Comparison of ENCODE assay signal across 22 cellular contexts in the genomic region with DNA sequence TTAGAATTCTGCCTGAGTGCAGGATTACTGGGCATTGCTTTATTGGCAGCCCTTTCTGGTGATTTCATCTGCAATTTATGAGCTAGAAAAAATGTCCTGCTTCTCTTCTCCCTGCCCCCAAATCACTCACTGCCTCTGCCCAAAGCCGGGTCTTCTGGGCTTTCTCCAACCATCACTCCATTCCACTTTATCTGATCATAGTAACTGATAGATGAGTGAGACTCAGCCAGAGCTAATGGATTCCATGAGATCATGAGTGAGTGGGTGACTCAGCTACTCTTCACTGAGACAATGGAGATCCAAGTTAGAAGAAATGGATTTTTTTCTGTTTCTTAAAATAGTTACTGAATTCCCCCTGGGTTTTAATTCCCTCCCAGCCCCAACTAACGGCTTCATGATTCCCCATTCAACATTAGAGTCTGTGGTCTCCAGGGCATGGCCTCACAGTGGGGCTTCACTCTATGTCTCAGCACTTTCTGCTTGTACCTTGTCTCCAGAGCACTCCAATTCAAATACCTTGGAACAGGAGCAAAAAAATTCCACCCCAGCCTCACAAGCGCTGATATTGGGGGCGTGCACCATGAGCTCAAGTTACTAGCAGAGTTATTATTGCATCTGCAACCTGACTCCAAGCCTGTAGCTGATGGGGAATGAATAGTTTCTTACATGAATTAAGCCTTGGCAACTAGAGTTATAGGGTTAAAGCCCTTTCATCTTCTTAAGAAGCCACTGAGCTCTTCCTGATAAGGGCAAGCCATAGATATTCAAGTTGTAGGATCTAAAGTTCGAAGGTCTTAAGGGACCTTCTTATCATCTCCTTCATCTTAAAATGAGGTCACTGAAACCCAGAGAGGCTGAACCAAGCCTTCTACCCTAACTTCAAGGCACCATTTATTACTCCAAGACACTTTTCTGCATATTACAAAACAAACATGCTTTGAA.
DNase-seq lines count a peak whose midpoint lies in the region; ATAC-seq, FAIRE-seq and TF ChIP-seq lines count a peak whose summit lies in the region.
"Had no signal": no experiment of that assay in that cellular context is flagged by ENCODE, and none has a peak within 500 bp of the region (broad histone marks: within the 10 kb centered on the region; RNA-seq: fewer than 3 reads in every experiment).

No MANE protein-coding gene starts in this region.

- H3F3A ChIP-seq in smooth muscle cell (ENCODE audit: low read depth) = peaks cover 12% of the 10 kb centered on the region

- H3K27me3 Mint-ChIP-seq in astrocyte (ENCODE audit: low read depth, unreplicated experiment) = peaks cover 1% of the 10 kb centered on the region

- H3K4me1 ChIP-seq in astrocyte (ENCODE audit: insufficient read depth, low read length) (peaks cover 11% of the 10 kb centered on the region), mesodermal cell (ENCODE audit: control insufficient read depth, insufficient read depth, low read length, poor library complexity, severe bottlenecking) (peaks cover 19% of the 10 kb centered on the region), smooth muscle cell (ENCODE audit: low read depth) (peaks cover 5% of the 10 kb centered on the region)
- H3K4me1 ChIP-seq: lower lobe of right lung, spleen had no signal

- H3K9me3 ChIP-seq in astrocyte (ENCODE audit: insufficient read depth, low read depth, low read length) (peaks cover 4% of the 10 kb centered on the region), mesodermal cell (ENCODE audit: control insufficient read depth, low read length) (no peaks in the 10 kb centered on the region), smooth muscle cell (replicated peaks; ENCODE audit: low read depth) (no peaks in the 10 kb centered on the region)
- H3K9me3 ChIP-seq: adrenal gland, lower lobe of right lung, spleen had no signal

- peak; percentile 24 for DNase-seq in DMS 273 treated with DMSO at 0.1 percent for 48 hours (lab: John Stamatoyannopoulos, UW)
- peak; percentile 80 for DNase-seq in astrocyte (ENCODE audit: low read depth)
- no peak for DNase-seq in smooth muscle cell (lab: John Stamatoyannopoulos, UW; ENCODE audit: unreplicated experiment)
- no peak for DNase-seq in NCI-H510A treated with DMSO at 0.1 percent for 48 hours (lab: John Stamatoyannopoulos, UW)
- no peak for DNase-seq in activated CD8-positive, alpha-beta memory T cell treated with anti-CD3 and anti-CD28 coated beads, Interleukin-2, amount 50 U/mL, for 4 hours
- DNase-seq: activated CD4-positive, alpha-beta T cell treated with anti-CD3 and anti-CD28 coated beads for 4 hours; activated effector memory CD4-positive, alpha-beta T cell treated with anti-CD3 and anti-CD28 coated beads, Interleukin-2, amount 50 U/mL, for 16 hours; adrenal gland; AML-193; central memory CD4-positive, alpha-beta T cell; glutamatergic neuron; lower lobe of right lung; natural killer cell; NCI-H1048; NCI-H1930; NCI-H510A; spleen; substantia nigra had no signal

- H3K4me3 Mint-ChIP-seq in astrocyte (ENCODE audit: unreplicated experiment) = peak overlapping the region; percentile 24
- H3K4me3 Mint-ChIP-seq: natural killer cell had no signal

- FAIRE-seq in astrocyte (lab: Jason Lieb, UNC) = no peak
- FAIRE-seq: GM18507 had no signal

- TF ChIP-seq CTCF in astrocyte (IDR thresholded peaks at IDR 0.05; ENCODE audit: insufficient read depth, low read depth, low read length) = no peak
- no peak for TF ChIP-seq CTCF in smooth muscle cell (IDR thresholded peaks at IDR 0.05; ENCODE audit: borderline replicate concordance, insufficient read depth, poor library complexity, severe bottlenecking)

- H2AFZ ChIP-seq in astrocyte (ENCODE audit: low read depth, low read length) = no peak overlapping the region
- H2AFZ ChIP-seq in smooth muscle cell (ENCODE audit: low read depth) = no peak overlapping the region

- no peaks in the 10 kb centered on the region for H3K36me3 ChIP-seq in astrocyte (ENCODE audit: insufficient read depth, low read length)
- no peaks in the 10 kb centered on the region for H3K36me3 ChIP-seq in mesodermal cell (ENCODE audit: control insufficient read depth, insufficient read depth, low read length)
- H3K36me3 ChIP-seq in smooth muscle cell (ENCODE audit: low read depth) = no peaks in the 10 kb centered on the region
- H3K36me3 ChIP-seq: adrenal gland, lower lobe of right lung, spleen had no signal

- H3K9ac ChIP-seq in astrocyte (ENCODE audit: low read length) (no peak overlapping the region), smooth muscle cell (ENCODE audit: low read depth) (no peak overlapping the region)
- H3K9ac ChIP-seq: KMS-11 had no signal

- peaks cover 25% of the 10 kb centered on the region for H3K4me1 Mint-ChIP-seq in astrocyte (ENCODE audit: low read depth, unreplicated experiment)
- H3K4me1 Mint-ChIP-seq: natural killer cell had no signal

- no peaks in the 10 kb centered on the region for H3K9me3 Mint-ChIP-seq in astrocyte (ENCODE audit: unreplicated experiment)
- H3K9me3 Mint-ChIP-seq: natural killer cell had no signal

- no peaks in the 10 kb centered on the region for H3K36me3 Mint-ChIP-seq in astrocyte (ENCODE audit: low read depth, unreplicated experiment)
- H3K36me3 Mint-ChIP-seq: natural killer cell had no signal

- 60 to 62% methylated on average over 1 to 4 of the region's 5 CpGs for WGBS in mesodermal cell (ENCODE audit: insufficient coverage in 2 of 2), 2 experiments
- 11% methylated on average over 5 of the region's 5 CpGs for WGBS in smooth muscle cell (ENCODE audit: low lambda C conversion rate)

- H3K27ac ChIP-seq in astrocyte (ENCODE audit: low read depth, low read length) (no peak overlapping the region), mesodermal cell (ENCODE audit: low read depth, low read length, severe bottlenecking) (peak overlapping the region; percentile 96), smooth muscle cell (ENCODE audit: low read depth) (peak overlapping the region; percentile 86)
- H3K27ac ChIP-seq: KMS-11, lower lobe of right lung, spleen had no signal

- H3K27me3 ChIP-seq in astrocyte (ENCODE audit: insufficient read depth, low read length) (no peaks in the 10 kb centered on the region), smooth muscle cell (ENCODE audit: low read depth) (no peaks in the 10 kb centered on the region)
- H3K27me3 ChIP-seq: adrenal gland, spleen had no signal

- H3K4me2 ChIP-seq in astrocyte (ENCODE audit: low read length) (peak overlapping the region; percentile 45), smooth muscle cell (peak overlapping the region; percentile 26)
- H3K4me2 ChIP-seq: KMS-11 had no signal

- H3K79me2 ChIP-seq in astrocyte (ENCODE audit: insufficient read depth, low read length) (no peaks in the 10 kb centered on the region), smooth muscle cell (ENCODE audit: low read depth) (no peaks in the 10 kb centered on the region)

- H3K4me3 ChIP-seq in astrocyte (ENCODE audit: insufficient read depth, low read depth, low read length) (no peak overlapping the region), mesodermal cell (ENCODE audit: extremely low read depth, insufficient read depth, low read length, poor library complexity, severe bottlenecking) (no peak overlapping the region), smooth muscle cell (no peak overlapping the region)
- H3K4me3 ChIP-seq: adrenal gland, lower lobe of right lung, spleen had no signal

- no peaks in the 10 kb centered on the region for H4K20me1 ChIP-seq in astrocyte (ENCODE audit: insufficient read depth, low read length)
- no peaks in the 10 kb centered on the region for H4K20me1 ChIP-seq in smooth muscle cell (ENCODE audit: low read depth)

- no peak for ATAC-seq in HG03571 (IDR thresholded peaks at IDR 0.05; ENCODE audit: unreplicated experiment)
- ATAC-seq: lower lobe of right lung, natural killer cell had no signal

- peak overlapping the region; percentile 79 for H3K27ac Mint-ChIP-seq in astrocyte (ENCODE audit: unreplicated experiment)
- H3K27ac Mint-ChIP-seq: natural killer cell had no signal

Comparison
In these comparisons a context has a peak if more than half of its experiments do, and no peak if none do; other contexts are left out.
1. DNase-seq: peak in DMS 273 treated with DMSO at 0.1 percent for 48 hours (single experiment) and astrocyte (single experiment); none in smooth muscle cell (single experiment), NCI-H510A treated with DMSO at 0.1 percent for 48 hours (single experiment) and activated CD8-positive, alpha-beta memory T cell treated with anti-CD3 and anti-CD28 coated beads, Interleukin-2, amount 50 U/mL, for 4 hours (single experiment).